ENCODE assay signal across 1 cellular context in the genomic region with DNA sequence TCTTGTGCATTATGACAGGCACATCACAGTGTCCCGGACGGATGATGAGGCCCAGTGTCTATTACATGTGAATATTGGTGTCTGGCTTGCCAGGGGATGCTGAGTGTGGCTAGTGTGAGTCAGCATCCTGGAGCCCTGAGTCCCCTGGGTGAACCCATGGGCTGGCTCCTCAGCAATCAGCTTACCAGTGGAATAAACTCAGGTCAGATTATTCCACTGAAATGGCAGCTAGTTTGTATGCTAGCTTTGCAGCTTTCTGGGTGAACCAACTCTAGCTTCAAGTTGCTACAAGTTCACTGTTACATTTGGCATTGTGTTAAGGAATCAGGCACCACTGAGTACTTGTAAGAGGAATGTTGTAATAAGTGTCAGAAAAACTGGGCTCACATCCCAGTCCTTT.
TF ChIP-seq lines count a peak whose summit lies in the region.

No MANE protein-coding gene starts in this region.

TF ChIP-seq in IMR-90, 13 proteins besides CTCF, POLR2A, EP300 and RAD21:
- TF ChIP-seq BHLHE40 (IDR thresholded peaks at IDR 0.05; ENCODE audit: low read depth, low read length) (no peak), CHD1 (IDR thresholded peaks at IDR 0.05; ENCODE audit: low read depth, low read length) (no peak), SMC3 (IDR thresholded peaks at IDR 0.05; ENCODE audit: low read depth, low read length) (no peak), FOS (IDR thresholded peaks at IDR 0.05; ENCODE audit: low read depth, low read length) (no peak), CEBPB (IDR thresholded peaks at IDR 0.05; ENCODE audit: low read depth, low read length) (no peak), USF2 (IDR thresholded peaks at IDR 0.05; ENCODE audit: low read depth, low read length) (no peak), RCOR1 (IDR thresholded peaks at IDR 0.05; ENCODE audit: insufficient replicate concordance, low read length) (no peak), MAFK (IDR thresholded peaks at IDR 0.05; ENCODE audit: low read depth, low read length) (no peak)
